1 cellular context compared by ENCODE assay signal in the genomic region with DNA sequence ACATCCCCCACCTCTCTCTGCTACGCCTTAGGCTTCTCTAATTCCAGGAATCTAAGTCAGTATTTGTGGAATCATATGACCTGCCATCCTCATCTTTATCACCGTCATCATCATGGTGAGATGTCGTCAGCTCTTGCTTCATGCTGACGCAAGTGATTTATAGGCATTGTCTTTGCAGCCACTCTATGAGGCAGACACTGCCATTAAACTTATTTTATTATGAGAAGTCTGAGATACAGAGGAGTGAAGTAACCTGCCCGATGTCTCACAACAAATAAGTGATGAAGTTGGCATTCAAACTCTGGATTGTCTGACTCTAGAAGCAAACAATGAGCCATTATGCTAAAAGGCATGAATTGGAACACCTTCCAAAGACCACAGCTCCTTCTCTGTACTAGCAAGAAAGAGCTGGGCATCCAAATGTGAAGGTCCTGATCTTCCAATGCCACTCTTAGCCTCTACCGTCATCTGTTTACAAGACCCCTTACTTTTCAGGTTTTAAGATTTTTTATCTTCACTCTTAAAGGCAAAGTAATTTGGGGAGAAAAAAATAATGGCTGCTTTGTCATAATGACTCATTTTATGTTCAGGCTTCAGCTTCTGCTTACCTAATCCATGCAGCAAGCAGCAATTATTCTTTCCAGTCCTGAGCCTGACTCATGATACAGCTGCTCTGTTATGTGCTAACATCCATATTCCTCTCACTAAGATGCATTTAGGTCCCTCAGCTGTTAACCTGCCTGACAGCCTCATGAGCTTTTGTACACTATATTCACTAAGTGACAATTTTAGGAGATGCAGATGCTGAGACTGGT.
TF ChIP-seq lines count a peak whose summit lies in the region.

No MANE protein-coding gene starts in this region.

TF ChIP-seq in K562, 482 proteins besides CTCF, POLR2A, EP300 and RAD21 (continued from another document and continues in another):
- TF ChIP-seq, protein P1, sequence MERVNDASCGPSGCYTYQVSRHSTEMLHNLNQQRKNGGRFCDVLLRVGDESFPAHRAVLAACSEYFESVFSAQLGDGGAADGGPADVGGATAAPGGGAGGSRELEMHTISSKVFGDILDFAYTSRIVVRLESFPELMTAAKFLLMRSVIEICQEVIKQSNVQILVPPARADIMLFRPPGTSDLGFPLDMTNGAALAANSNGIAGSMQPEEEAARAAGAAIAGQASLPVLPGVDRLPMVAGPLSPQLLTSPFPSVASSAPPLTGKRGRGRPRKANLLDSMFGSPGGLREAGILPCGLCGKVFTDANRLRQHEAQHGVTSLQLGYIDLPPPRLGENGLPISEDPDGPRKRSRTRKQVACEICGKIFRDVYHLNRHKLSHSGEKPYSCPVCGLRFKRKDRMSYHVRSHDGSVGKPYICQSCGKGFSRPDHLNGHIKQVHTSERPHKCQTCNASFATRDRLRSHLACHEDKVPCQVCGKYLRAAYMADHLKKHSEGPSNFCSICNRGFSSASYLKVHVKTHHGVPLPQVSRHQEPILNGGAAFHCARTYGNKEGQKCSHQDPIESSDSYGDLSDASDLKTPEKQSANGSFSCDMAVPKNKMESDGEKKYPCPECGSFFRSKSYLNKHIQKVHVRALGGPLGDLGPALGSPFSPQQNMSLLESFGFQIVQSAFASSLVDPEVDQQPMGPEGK (CRISPR knock-in tag; IDR thresholded peaks at IDR 0.05; ENCODE audit: borderline replicate concordance): no peak
- TF ChIP-seq, protein P2, sequence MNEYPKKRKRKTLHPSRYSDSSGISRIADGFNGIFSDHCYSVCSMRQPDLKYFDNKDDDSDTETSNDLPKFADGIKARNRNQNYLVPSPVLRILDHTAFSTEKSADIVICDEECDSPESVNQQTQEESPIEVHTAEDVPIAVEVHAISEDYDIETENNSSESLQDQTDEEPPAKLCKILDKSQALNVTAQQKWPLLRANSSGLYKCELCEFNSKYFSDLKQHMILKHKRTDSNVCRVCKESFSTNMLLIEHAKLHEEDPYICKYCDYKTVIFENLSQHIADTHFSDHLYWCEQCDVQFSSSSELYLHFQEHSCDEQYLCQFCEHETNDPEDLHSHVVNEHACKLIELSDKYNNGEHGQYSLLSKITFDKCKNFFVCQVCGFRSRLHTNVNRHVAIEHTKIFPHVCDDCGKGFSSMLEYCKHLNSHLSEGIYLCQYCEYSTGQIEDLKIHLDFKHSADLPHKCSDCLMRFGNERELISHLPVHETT (CRISPR knock-in tag; conservative IDR thresholded peaks at IDR 0.05 in 1 of 2, IDR thresholded peaks at IDR 0.05 in 1 of 2): 0 out of 4 replicates have a peak, but pooled peaks of 1 of the 2 experiments have one; percentile 43
- TF ChIP-seq PYGO2 (tag; IDR thresholded peaks at IDR 0.05): 0 out of 2 replicates have a peak, but pooled peaks have one; percentile 11
- TF ChIP-seq ZNF274 (IDR thresholded peaks at IDR 0.05; ENCODE audit: borderline replicate concordance, low read depth, low read length): no peak
- peak; percentile 92 for TF ChIP-seq TAF9B (IDR thresholded peaks at IDR 0.05; ENCODE audit: partially characterized antibody)
- 0 out of 2 replicates have a peak, but pooled peaks have one; percentile 45 for TF ChIP-seq NBN (IDR thresholded peaks at IDR 0.05; ENCODE audit: low read depth)
- TF ChIP-seq RBM15 (IDR thresholded peaks at IDR 0.05; ENCODE audit: insufficient read depth, low read length): no peak
- no peak for TF ChIP-seq HNRNPUL1 (IDR thresholded peaks at IDR 0.05; ENCODE audit: low read length)
- 0 out of 2 replicates have a peak, but pooled peaks have one; percentile 2 for TF ChIP-seq ZNF354B (CRISPR knock-in tag; IDR thresholded peaks at IDR 0.05)
- TF ChIP-seq HEY1 (CRISPR knock-in tag; IDR thresholded peaks at IDR 0.05; ENCODE audit: borderline replicate concordance): 0 out of 2 replicates have a peak, but pooled peaks have one; percentile 25
- no peak for TF ChIP-seq PRMT5 (CRISPR knock-in tag; IDR thresholded peaks at IDR 0.05)
- TF ChIP-seq CXXC5 (CRISPR knock-in tag; IDR thresholded peaks at IDR 0.05): peak; percentile 95
- TF ChIP-seq ZBTB17 (CRISPR knock-in tag; IDR thresholded peaks at IDR 0.05): peak; percentile 78
- TF ChIP-seq NEUROD1 (IDR thresholded peaks at IDR 0.05; ENCODE audit: borderline replicate concordance, low read depth, low read length, partially characterized antibody): peak; percentile 61
- 0 out of 4 replicates have a peak, but pooled peaks of 1 of the 2 experiments have one; percentile 45 for TF ChIP-seq NONO (IDR thresholded peaks at IDR 0.05; ENCODE audit: low read depth in 2 of 2, low read length in 1 of 2)
- TF ChIP-seq, protein P3, sequence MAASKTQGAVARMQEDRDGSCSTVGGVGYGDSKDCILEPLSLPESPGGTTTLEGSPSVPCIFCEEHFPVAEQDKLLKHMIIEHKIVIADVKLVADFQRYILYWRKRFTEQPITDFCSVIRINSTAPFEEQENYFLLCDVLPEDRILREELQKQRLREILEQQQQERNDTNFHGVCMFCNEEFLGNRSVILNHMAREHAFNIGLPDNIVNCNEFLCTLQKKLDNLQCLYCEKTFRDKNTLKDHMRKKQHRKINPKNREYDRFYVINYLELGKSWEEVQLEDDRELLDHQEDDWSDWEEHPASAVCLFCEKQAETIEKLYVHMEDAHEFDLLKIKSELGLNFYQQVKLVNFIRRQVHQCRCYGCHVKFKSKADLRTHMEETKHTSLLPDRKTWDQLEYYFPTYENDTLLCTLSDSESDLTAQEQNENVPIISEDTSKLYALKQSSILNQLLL (CRISPR knock-in tag; IDR thresholded peaks at IDR 0.05; ENCODE audit: borderline replicate concordance): no peak
- no peak for TF ChIP-seq SP2 (IDR thresholded peaks at IDR 0.05; ENCODE audit: extremely low read depth, low read depth, low read length, poor library complexity, severe bottlenecking)
- TF ChIP-seq NFIC (IDR thresholded peaks at IDR 0.05): no peak
- TF ChIP-seq, protein P4, sequence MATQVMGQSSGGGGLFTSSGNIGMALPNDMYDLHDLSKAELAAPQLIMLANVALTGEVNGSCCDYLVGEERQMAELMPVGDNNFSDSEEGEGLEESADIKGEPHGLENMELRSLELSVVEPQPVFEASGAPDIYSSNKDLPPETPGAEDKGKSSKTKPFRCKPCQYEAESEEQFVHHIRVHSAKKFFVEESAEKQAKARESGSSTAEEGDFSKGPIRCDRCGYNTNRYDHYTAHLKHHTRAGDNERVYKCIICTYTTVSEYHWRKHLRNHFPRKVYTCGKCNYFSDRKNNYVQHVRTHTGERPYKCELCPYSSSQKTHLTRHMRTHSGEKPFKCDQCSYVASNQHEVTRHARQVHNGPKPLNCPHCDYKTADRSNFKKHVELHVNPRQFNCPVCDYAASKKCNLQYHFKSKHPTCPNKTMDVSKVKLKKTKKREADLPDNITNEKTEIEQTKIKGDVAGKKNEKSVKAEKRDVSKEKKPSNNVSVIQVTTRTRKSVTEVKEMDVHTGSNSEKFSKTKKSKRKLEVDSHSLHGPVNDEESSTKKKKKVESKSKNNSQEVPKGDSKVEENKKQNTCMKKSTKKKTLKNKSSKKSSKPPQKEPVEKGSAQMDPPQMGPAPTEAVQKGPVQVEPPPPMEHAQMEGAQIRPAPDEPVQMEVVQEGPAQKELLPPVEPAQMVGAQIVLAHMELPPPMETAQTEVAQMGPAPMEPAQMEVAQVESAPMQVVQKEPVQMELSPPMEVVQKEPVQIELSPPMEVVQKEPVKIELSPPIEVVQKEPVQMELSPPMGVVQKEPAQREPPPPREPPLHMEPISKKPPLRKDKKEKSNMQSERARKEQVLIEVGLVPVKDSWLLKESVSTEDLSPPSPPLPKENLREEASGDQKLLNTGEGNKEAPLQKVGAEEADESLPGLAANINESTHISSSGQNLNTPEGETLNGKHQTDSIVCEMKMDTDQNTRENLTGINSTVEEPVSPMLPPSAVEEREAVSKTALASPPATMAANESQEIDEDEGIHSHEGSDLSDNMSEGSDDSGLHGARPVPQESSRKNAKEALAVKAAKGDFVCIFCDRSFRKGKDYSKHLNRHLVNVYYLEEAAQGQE (CRISPR knock-in tag; IDR thresholded peaks at IDR 0.05; ENCODE audit: low read depth): peak; percentile 13; the same call in 1 of the 2 replicates
- TF ChIP-seq, protein P5, sequence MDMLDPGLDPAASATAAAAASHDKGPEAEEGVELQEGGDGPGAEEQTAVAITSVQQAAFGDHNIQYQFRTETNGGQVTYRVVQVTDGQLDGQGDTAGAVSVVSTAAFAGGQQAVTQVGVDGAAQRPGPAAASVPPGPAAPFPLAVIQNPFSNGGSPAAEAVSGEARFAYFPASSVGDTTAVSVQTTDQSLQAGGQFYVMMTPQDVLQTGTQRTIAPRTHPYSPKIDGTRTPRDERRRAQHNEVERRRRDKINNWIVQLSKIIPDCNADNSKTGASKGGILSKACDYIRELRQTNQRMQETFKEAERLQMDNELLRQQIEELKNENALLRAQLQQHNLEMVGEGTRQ (CRISPR knock-in tag; IDR thresholded peaks at IDR 0.05): peak; percentile 9; the same call in 1 of the 2 replicates
- no peak for TF ChIP-seq HMG20A (CRISPR knock-in tag; conservative IDR thresholded peaks at IDR 0.05)
- no peak for TF ChIP-seq TSC22D4 (tag; IDR thresholded peaks at IDR 0.05)
- 0 out of 2 replicates have a peak, but pooled peaks have one; percentile 39 for TF ChIP-seq CHCHD3 (CRISPR knock-in tag; IDR thresholded peaks at IDR 0.05)
- TF ChIP-seq TEAD1 (CRISPR knock-in tag; IDR thresholded peaks at IDR 0.05): peak in 1 of 2 experiments; percentile 88; a peak in 2 of 4 replicates
- no peak for TF ChIP-seq RFX5 (IDR thresholded peaks at IDR 0.05; ENCODE audit: low read depth, low read length)
- TF ChIP-seq E2F3 (CRISPR knock-in tag; IDR thresholded peaks at IDR 0.05): no peak
- 0 out of 2 replicates have a peak, but pooled peaks have one; percentile 14 for TF ChIP-seq KLF16 (IDR thresholded peaks at IDR 0.05)
- peak; percentile 73 to 75; a peak in 3 of 4 replicates for TF ChIP-seq KDM1A (IDR thresholded peaks at IDR 0.05)
- TF ChIP-seq ESRRA (IDR thresholded peaks at IDR 0.05; ENCODE audit: borderline replicate concordance, low read depth): peak; percentile 64; the same call in 1 of the 2 replicates
- peak; percentile 69; the same call in 1 of the 2 replicates for TF ChIP-seq ZNF644 (tag; IDR thresholded peaks at IDR 0.05; ENCODE audit: low read depth)
- no peak for TF ChIP-seq FIP1L1 (IDR thresholded peaks at IDR 0.05; ENCODE audit: low read depth, low read length, poor library complexity, severe bottlenecking)
- peak; percentile 88 for TF ChIP-seq STAT5A (IDR thresholded peaks at IDR 0.05; ENCODE audit: borderline replicate concordance, low read length)
- TF ChIP-seq FOSL1 (tag; conservative IDR thresholded peaks at IDR 0.05): peak; percentile 98
- TF ChIP-seq LEF1 (IDR thresholded peaks at IDR 0.05): peak; percentile 91
- no peak for TF ChIP-seq TRIM28 (IDR thresholded peaks at IDR 0.05)
- TF ChIP-seq MTA3 (IDR thresholded peaks at IDR 0.05; ENCODE audit: borderline replicate concordance): peak; percentile 86; the same call in 1 of the 2 replicates
- TF ChIP-seq TOE1 (IDR thresholded peaks at IDR 0.05; ENCODE audit: borderline replicate concordance): peak; percentile 90
- TF ChIP-seq TOE1 (CRISPR knock-in tag; IDR thresholded peaks at IDR 0.05; ENCODE audit: borderline replicate concordance, low read depth): no peak
- TF ChIP-seq MAFF (IDR thresholded peaks at IDR 0.05; ENCODE audit: low read length): peak; percentile 87
- peak; percentile 67 to 98 for TF ChIP-seq RCOR1 (IDR thresholded peaks at IDR 0.05; ENCODE audit: borderline replicate concordance in 1 of 2, low read depth in 2 of 2, low read length in 2 of 2)
- no peak for TF ChIP-seq ERF (CRISPR knock-in tag; IDR thresholded peaks at IDR 0.05)
- TF ChIP-seq FOS (IDR thresholded peaks at IDR 0.05; ENCODE audit: extremely low read depth, insufficient read length): peak; percentile 1
- TF ChIP-seq SMARCA4 (IDR thresholded peaks at IDR 0.05): peak; percentile 80; the same call in 1 of the 2 replicates
- peak; percentile 58; the same call in 1 of the 2 replicates for TF ChIP-seq JUNB (CRISPR knock-in tag; conservative IDR thresholded peaks at IDR 0.05)
- TF ChIP-seq TAL1 (IDR thresholded peaks at IDR 0.05): peak; percentile 40; the same call in 1 of the 2 replicates
- TF ChIP-seq DPF2 (IDR thresholded peaks at IDR 0.05): peak; percentile 79
- TF ChIP-seq C11orf30 (IDR thresholded peaks at IDR 0.05; ENCODE audit: low read depth): peak; percentile 96
- TF ChIP-seq, protein P6, sequence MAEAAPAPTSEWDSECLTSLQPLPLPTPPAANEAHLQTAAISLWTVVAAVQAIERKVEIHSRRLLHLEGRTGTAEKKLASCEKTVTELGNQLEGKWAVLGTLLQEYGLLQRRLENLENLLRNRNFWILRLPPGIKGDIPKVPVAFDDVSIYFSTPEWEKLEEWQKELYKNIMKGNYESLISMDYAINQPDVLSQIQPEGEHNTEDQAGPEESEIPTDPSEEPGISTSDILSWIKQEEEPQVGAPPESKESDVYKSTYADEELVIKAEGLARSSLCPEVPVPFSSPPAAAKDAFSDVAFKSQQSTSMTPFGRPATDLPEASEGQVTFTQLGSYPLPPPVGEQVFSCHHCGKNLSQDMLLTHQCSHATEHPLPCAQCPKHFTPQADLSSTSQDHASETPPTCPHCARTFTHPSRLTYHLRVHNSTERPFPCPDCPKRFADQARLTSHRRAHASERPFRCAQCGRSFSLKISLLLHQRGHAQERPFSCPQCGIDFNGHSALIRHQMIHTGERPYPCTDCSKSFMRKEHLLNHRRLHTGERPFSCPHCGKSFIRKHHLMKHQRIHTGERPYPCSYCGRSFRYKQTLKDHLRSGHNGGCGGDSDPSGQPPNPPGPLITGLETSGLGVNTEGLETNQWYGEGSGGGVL (CRISPR knock-in tag; IDR thresholded peaks at IDR 0.05): no peak
- TF ChIP-seq SETDB1 (IDR thresholded peaks at IDR 0.05; ENCODE audit: low read length): no peak
- no peak for TF ChIP-seq TCFL5 (CRISPR knock-in tag; conservative IDR thresholded peaks at IDR 0.05)
- peak; percentile 91 for TF ChIP-seq CEBPG (CRISPR knock-in tag; IDR thresholded peaks at IDR 0.05)
- TF ChIP-seq CEBPG (tag; conservative IDR thresholded peaks at IDR 0.05 in 1 of 2, IDR thresholded peaks at IDR 0.05 in 1 of 2): peak; percentile 99
- peak; percentile 86; the same call in 1 of the 2 replicates for TF ChIP-seq TEAD2 (tag; IDR thresholded peaks at IDR 0.05)
- peak; percentile 18; the same call in 1 of the 2 replicates for TF ChIP-seq DMBX1 (CRISPR knock-in tag; IDR thresholded peaks at IDR 0.05; ENCODE audit: borderline replicate concordance)
- peak; percentile 88 for TF ChIP-seq ARID1B (IDR thresholded peaks at IDR 0.05)
